In genomic region chr18:79963658-79964329, GRCh38 we compare ENCODE assay signal across 9 cellular contexts. TPM values are rescaled to one million over a fixed set of nuclear protein-coding genes. Genes with fewer than 3 reads are reported as not detected.
DNase-seq lines count a peak whose midpoint lies in the region; ATAC-seq and TF ChIP-seq lines count a peak whose summit lies in the region.
"Had no signal": no experiment of that assay in that cellular context is flagged by ENCODE, and none has a peak within 500 bp of the region (broad histone marks: within the 10 kb centered on the region; RNA-seq: fewer than 3 reads in every experiment).

No MANE protein-coding gene starts in this region.

- TF ChIP-seq POLR2A in Peyer's patch (IDR thresholded peaks at IDR 0.05) = no peak

- peaks cover 38% of the 10 kb centered on the region for H3K4me1 ChIP-seq in CD4-positive, alpha-beta memory T cell (ENCODE audit: insufficient read depth, low read length)
- H3K4me1 ChIP-seq in Peyer's patch (peaks cover 0 to 44% (median 12%) of the 10 kb centered on the region in 4 donors), esophagus (ENCODE audit: control insufficient read depth in 2 of 2, insufficient read depth in 2 of 2, low read length in 1 of 2) (peaks cover 2 to 29% of the 10 kb centered on the region in 2 donors), trophoblast cell (ENCODE audit: control insufficient read depth in 1 of 2, insufficient read depth in 2 of 2, low read length in 2 of 2) (peaks cover 21 to 23% of the 10 kb centered on the region in 2 experiments)

- H3K23ac ChIP-seq in trophoblast cell (ENCODE audit: low read length) = no peak overlapping the region

- H3K4me1 Mint-ChIP-seq in CD4-positive, alpha-beta memory T cell = peaks cover 17 to 42% (median 29%) of the 10 kb centered on the region in 4 donors

- ATAC-seq in GM18511 (IDR thresholded peaks at IDR 0.05; ENCODE audit: unreplicated experiment) = no peak

- H3K36me3 Mint-ChIP-seq in CD4-positive, alpha-beta memory T cell = peaks cover 0 to 4% of the 10 kb centered on the region in 2 donors

- peak overlapping the region; percentile 53 to 85 (median 80) for H3K4me3 Mint-ChIP-seq in CD4-positive, alpha-beta memory T cell

- peak overlapping the region; percentile 72 for H3K18ac ChIP-seq in trophoblast cell (ENCODE audit: low read length)

- peaks cover 0 to 2% (median 0%) of the 10 kb centered on the region in 8 donors for H3K9me3 Mint-ChIP-seq in CD4-positive, alpha-beta memory T cell

- no peak overlapping the region for H2BK120ac ChIP-seq in trophoblast cell (ENCODE audit: insufficient read depth, low read length, poor library complexity)

- H3K36me3 ChIP-seq in CD4-positive, alpha-beta memory T cell (ENCODE audit: insufficient read depth, low read length) = no peaks in the 10 kb centered on the region
- H3K36me3 ChIP-seq in Peyer's patch (peaks cover 0 to 18% (median 0%) of the 10 kb centered on the region in 3 donors), esophagus (ENCODE audit: control insufficient read depth in 2 of 2, insufficient read depth in 2 of 2, low read length in 1 of 2) (no peaks in the 10 kb centered on the region), trophoblast cell (ENCODE audit: control insufficient read depth in 1 of 2, insufficient read depth in 2 of 2, low read length in 2 of 2) (peaks cover 2 to 3% of the 10 kb centered on the region in 2 experiments)

- no peaks in the 10 kb centered on the region for H3K27me3 ChIP-seq in CD4-positive, alpha-beta memory T cell (ENCODE audit: insufficient read depth, low read length)
- no peaks in the 10 kb centered on the region for H3K27me3 ChIP-seq in Peyer's patch
- H3K27me3 ChIP-seq in esophagus (ENCODE audit: control insufficient read depth in 1 of 2, insufficient read depth in 2 of 2, low read length in 2 of 2) = no peaks in the 10 kb centered on the region
- no peaks in the 10 kb centered on the region for H3K27me3 ChIP-seq in trophoblast cell (ENCODE audit: insufficient read depth, low read length)

- H3K27ac Mint-ChIP-seq in CD4-positive, alpha-beta memory T cell = peak overlapping the region in 5 of 7 donors; percentile 30 to 77 (median 41)

- peak overlapping the region; percentile 85 for H4K8ac ChIP-seq in trophoblast cell (ENCODE audit: low read depth, low read length)

- no peak overlapping the region for H2BK12ac ChIP-seq in trophoblast cell (ENCODE audit: low read length)

- no peak for TF ChIP-seq CTCF in Peyer's patch (IDR thresholded peaks at IDR 0.05)

- H4K12ac ChIP-seq in trophoblast cell (ENCODE audit: low read depth, low read length) = no peak overlapping the region

- H3K14ac ChIP-seq in trophoblast cell (ENCODE audit: low read length) = peak overlapping the region; percentile 44

- peak overlapping the region; percentile 86 for H3K4me2 ChIP-seq in trophoblast cell (ENCODE audit: low read length)

- H4K91ac ChIP-seq in trophoblast cell (ENCODE audit: low read depth, low read length) = no peak overlapping the region

- DNase-seq in CD4-positive, alpha-beta memory T cell = no peak
- DNase-seq in Peyer's patch (peak in 1 of 3 donors; percentile 47), trophoblast cell (no peak), NCI-H69 (lab: John Stamatoyannopoulos, UW) (no peak), GOT3 (lab: John Stamatoyannopoulos, UW) (no peak), NCI-H446 (lab: John Stamatoyannopoulos, UW) (no peak)

- intact Hi-C loops in CD4-positive, alpha-beta memory T cell (cut with micrococcal nuclease) = loop anchor here (1.0 to 10.0 kb wide), 3 partner anchors 12 to 439 kb away; partner anchors contain the start of genes SLC66A2 and TXNL4A

- H3K79me1 ChIP-seq in trophoblast cell (ENCODE audit: low read length) = peaks cover 11% of the 10 kb centered on the region

- H3K27ac ChIP-seq in CD4-positive, alpha-beta memory T cell (ENCODE audit: low read depth, low read length) = peak overlapping the region; percentile 54
- H3K27ac ChIP-seq in Peyer's patch (peak overlapping the region; percentile 66 to 93 (median 83)), esophagus (ENCODE audit: low read depth in 2 of 2, low read length in 1 of 2) (peak overlapping the region; percentile 47 to 78), trophoblast cell (ENCODE audit: low read depth, low read length) (no peak overlapping the region)

- no peak overlapping the region for H3K9ac ChIP-seq in trophoblast cell (ENCODE audit: low read length)

- 79 to 80% methylated on average over 30 of the region's 30 CpGs for WGBS in esophagus, 2 donors
- no CpG with 5 or more reads among the region's 30 CpGs for WGBS in trophoblast cell (ENCODE audit: extremely low coverage, insufficient coverage, insufficient read length)

- H3K79me2 ChIP-seq in trophoblast cell (ENCODE audit: control insufficient read depth, insufficient read depth, low read length, poor library complexity) = peaks cover 9% of the 10 kb centered on the region

- POLR2A ChIA-PET in CD4-positive, alpha-beta memory T cell (lab: Charles Lee; ENCODE audit: partially characterized antibody) = interaction anchor here (0.9 to 2.5 kb wide), 7 partner anchors 10 to 146 kb away, joined by 3 to 11 read pairs (median 4); partner anchors contain the start of genes RBFA and SLC66A2

- CTCF ChIA-PET in CD4-positive, alpha-beta memory T cell (lab: Charles Lee; ENCODE audit: partially characterized antibody) = interaction anchor here (0.8 to 2.4 kb wide), 4 partner anchors 9 to 24 kb away, joined by 3 to 10 read pairs (median 6); partner anchors contain the start of genes SLC66A2 and TXNL4A

- H3K4me3 ChIP-seq in CD4-positive, alpha-beta memory T cell (ENCODE audit: low read length in 2 of 2) = peak overlapping the region in 1 of 2 donors; percentile 62
- peak overlapping the region; percentile 54 to 88 (median 72) for H3K4me3 ChIP-seq in Peyer's patch
- peak overlapping the region; percentile 70 to 82 for H3K4me3 ChIP-seq in esophagus (ENCODE audit: low read depth in 1 of 2, low read length in 2 of 2)
- H3K4me3 ChIP-seq in trophoblast cell (ENCODE audit: low read depth, low read length) = no peak overlapping the region

- no peak overlapping the region for H3K4ac ChIP-seq in trophoblast cell (ENCODE audit: low read depth, low read length)

- no peak overlapping the region for H2BK5ac ChIP-seq in trophoblast cell (ENCODE audit: low read depth, low read length, poor library complexity)

- no peaks in the 10 kb centered on the region for H3K9me3 ChIP-seq in CD4-positive, alpha-beta memory T cell (ENCODE audit: control insufficient read depth in 1 of 2, low read length in 2 of 2)
- H3K9me3 ChIP-seq in Peyer's patch (no peaks in the 10 kb centered on the region), esophagus (ENCODE audit: control insufficient read depth in 2 of 2, insufficient read depth in 1 of 2, low read depth in 1 of 2, low read length in 1 of 2) (no peaks in the 10 kb centered on the region), trophoblast cell (ENCODE audit: insufficient read depth, low read depth, low read length) (no peaks in the 10 kb centered on the region)

- peak overlapping the region; percentile 64 for H2AK5ac ChIP-seq in trophoblast cell (ENCODE audit: low read length)

- peak overlapping the region; percentile 25 for H2AFZ ChIP-seq in trophoblast cell (ENCODE audit: insufficient read depth, low read length, poor library complexity)

- H3K27me3 Mint-ChIP-seq in CD4-positive, alpha-beta memory T cell = peaks cover 0 to 3% of the 10 kb centered on the region in 2 donors

RNA-seq across cellular contexts. Expression of gene HSBP1L1, which starts 0.6 kb away (rescaled TPM):
- 10 to 100 TPM; 30.7 to 34.8 TPM for total RNA-seq in CD4-positive, alpha-beta memory T cell
- polyA plus RNA-seq in CD4-positive, alpha-beta memory T cell = 10 to 100 TPM; 12.7 to 18.2 TPM
- total RNA-seq in Peyer's patch = 10 to 100 TPM; 14.9 to 64.9 (median 47.8) TPM
- 10 to 100 TPM; 26.0 to 96.9 TPM for polyA plus RNA-seq in esophagus
- 19.8 and 20.5 TPM in 2 replicates for polyA plus RNA-seq in trophoblast cell (2013)
- total RNA-seq: HT1080 had no signal

RNA-seq across cellular contexts. Expression of gene SLC66A2, which starts 12.3 kb away (rescaled TPM):
- total RNA-seq in CD4-positive, alpha-beta memory T cell = 10 to 100 TPM; 26.0 to 26.4 TPM
- 10 to 100 TPM; 15.7 to 21.3 TPM for polyA plus RNA-seq in CD4-positive, alpha-beta memory T cell
- 10 to 100 TPM; 28.0 to 41.4 (median 34.9) TPM for total RNA-seq in Peyer's patch
- polyA plus RNA-seq in esophagus = 10 to 100 TPM; 38.8 to 57.7 TPM
- 11.7 and 12.7 TPM in 2 replicates for polyA plus RNA-seq in trophoblast cell (2013)

RNA-seq across cellular contexts. Expression of gene TXNL4A, which starts 24.6 kb away (rescaled TPM):
- total RNA-seq in CD4-positive, alpha-beta memory T cell = 10 to 100 TPM; 72.6 to 76.1 TPM
- polyA plus RNA-seq in CD4-positive, alpha-beta memory T cell = 100 to 1,000 TPM; 213 to 224 TPM
- 10 to 100 TPM; 14.0 to 44.5 (median 19.4) TPM for total RNA-seq in Peyer's patch
- 10 to 100 TPM; 65.2 to 66.7 TPM for polyA plus RNA-seq in esophagus
- polyA plus RNA-seq in trophoblast cell (2013) = 82.5 and 87.8 TPM in 2 replicates
